ENCODE assay signal across 8 cellular contexts in genomic region chr3:49929333-49930240, GRCh38. TPM values are rescaled to one million over a fixed set of nuclear protein-coding genes. Genes with fewer than 3 reads are reported as not detected.
DNase-seq lines count a peak whose midpoint lies in the region; ATAC-seq and TF ChIP-seq lines count a peak whose summit lies in the region.

Gene MON1A (minus strand): TSS chr3:49929811. CDS start chr3:49913346, 16,465 bp downstream.

- no peaks in the 10 kb centered on the region for H3K27me3 ChIP-seq in cardiac muscle cell

- no peaks in the 10 kb centered on the region for H3K27me3 Mint-ChIP-seq in activated naive CD8-positive, alpha-beta T cell treated with anti-CD3 and anti-CD28 coated beads, Interleukin-2, amount 50 U/mL, for 24 hours
- no peaks in the 10 kb centered on the region for H3K27me3 Mint-ChIP-seq in type B pancreatic cell

- no peaks in the 10 kb centered on the region for H3K9me3 Mint-ChIP-seq in activated naive CD8-positive, alpha-beta T cell treated with anti-CD3 and anti-CD28 coated beads, Interleukin-2, amount 50 U/mL, for 24 hours
- no peaks in the 10 kb centered on the region for H3K9me3 Mint-ChIP-seq in type B pancreatic cell

- H3K4me3 Mint-ChIP-seq in activated naive CD8-positive, alpha-beta T cell treated with anti-CD3 and anti-CD28 coated beads, Interleukin-2, amount 50 U/mL, for 24 hours, result peak within 1 kb of the TSS; percentile 88
- H3K4me3 Mint-ChIP-seq in type B pancreatic cell, result peak within 1 kb of the TSS; percentile 92

- TF ChIP-seq CTCF in GM12872 (IDR thresholded peaks at IDR 0.05; ENCODE audit: insufficient read depth, low read depth, low read length) (peak; percentile 36; the same call in 2 of the 3 replicates), cardiac muscle cell (IDR thresholded peaks at IDR 0.05; ENCODE audit: low read depth, low read length) (peak; percentile 30), type B pancreatic cell (conservative IDR thresholded peaks at IDR 0.05) (peak; percentile 67)

- DNase-seq in NCI-H1048 (lab: John Stamatoyannopoulos, UW) (peak; percentile 64), SW480 (ENCODE audit: low spot score) (peak; percentile 87), cardiac muscle cell (ENCODE audit: low read depth in 1 of 2, low spot score in 1 of 2) (peak; percentile 95 to 97), pons (ENCODE audit: low spot score) (peak; percentile 87), type B pancreatic cell (ENCODE audit: extremely low spot score, unreplicated experiment) (peak; percentile 94)
- DNase-seq in activated naive CD8-positive, alpha-beta T cell treated with anti-CD3 and anti-CD28 coated beads, Interleukin-2, amount 50 U/mL, for 24 hours, result peak; percentile 94

- no peaks in the 10 kb centered on the region for H3K36me3 ChIP-seq in cardiac muscle cell

- no peaks in the 10 kb centered on the region for H3K9me3 ChIP-seq in cardiac muscle cell (ENCODE audit: low read depth)

- H3K36me3 Mint-ChIP-seq in activated naive CD8-positive, alpha-beta T cell treated with anti-CD3 and anti-CD28 coated beads, Interleukin-2, amount 50 U/mL, for 24 hours (ENCODE audit: low read depth), result peaks cover 2% of the 10 kb centered on the region
- H3K36me3 Mint-ChIP-seq in type B pancreatic cell, result no peaks in the 10 kb centered on the region

- peaks cover 20% of the 10 kb centered on the region for H3K4me1 Mint-ChIP-seq in activated naive CD8-positive, alpha-beta T cell treated with anti-CD3 and anti-CD28 coated beads, Interleukin-2, amount 50 U/mL, for 24 hours
- H3K4me1 Mint-ChIP-seq in type B pancreatic cell (ENCODE audit: unreplicated experiment), result peaks cover 9% of the 10 kb centered on the region

- H3K27ac Mint-ChIP-seq in activated naive CD8-positive, alpha-beta T cell treated with anti-CD3 and anti-CD28 coated beads, Interleukin-2, amount 50 U/mL, for 24 hours, result peak within 1 kb of the TSS; percentile 82
- peak within 1 kb of the TSS; percentile 88 for H3K27ac Mint-ChIP-seq in type B pancreatic cell

- peak within 1 kb of the TSS; percentile 52 for H3K4me3 ChIP-seq in cardiac muscle cell

- peaks cover 11% of the 10 kb centered on the region for H3K4me1 ChIP-seq in cardiac muscle cell (ENCODE audit: low read depth)

- ATAC-seq in HG02588 (IDR thresholded peaks at IDR 0.05; ENCODE audit: unreplicated experiment), result peak; percentile 94
- ATAC-seq in activated naive CD8-positive, alpha-beta T cell treated with anti-CD3 and anti-CD28 coated beads, Interleukin-2, amount 50 U/mL, for 24 hours, result peak; percentile 98

- H3K27ac ChIP-seq in cardiac muscle cell, result peak within 1 kb of the TSS; percentile 86

RNA-seq across cellular contexts. Expression of gene MON1A, which starts in this region (rescaled TPM):
- total RNA-seq in cardiac muscle cell (12.8 TPM in 2 replicates), type B pancreatic cell (ENCODE audit: low replicate concordance) (8.8 and 9.2 TPM in 2 replicates)
- 13.3 and 19.7 TPM in 2 replicates for polyA plus RNA-seq in cardiac muscle cell

Comparison
In these comparisons a context has a peak if more than half of its experiments do, and no peak if none do; other contexts are left out.
1. Peak in every context shown above with its lines: DNase-seq, ATAC-seq, H3K4me3 ChIP-seq and H3K27ac ChIP-seq.